Comparison of ENCODE assay signal across 11 cellular contexts in genomic region chr4:103994059-103994458, GRCh38.
DNase-seq lines count a peak whose midpoint lies in the region; ATAC-seq and TF ChIP-seq lines count a peak whose summit lies in the region.
"Had no signal": no experiment of that assay in that cellular context is flagged by ENCODE, and none has a peak within 500 bp of the region (broad histone marks: within the 10 kb centered on the region; RNA-seq: fewer than 3 reads in every experiment).

No MANE protein-coding gene starts in this region.

- H3K9me3 ChIP-seq in H9 (ENCODE audit: control insufficient read depth, low read depth, low read length) (no peaks in the 10 kb centered on the region), Panc1 (ENCODE audit: control insufficient read depth, insufficient read depth, low read depth, low read length) (no peaks in the 10 kb centered on the region), hepatocyte (ENCODE audit: low read depth) (no peaks in the 10 kb centered on the region)

- H2BK15ac ChIP-seq in H9 (ENCODE audit: low read depth, low read length), result no peak overlapping the region

- H3K4me1 Mint-ChIP-seq in H9, result peaks cover 17% of the 10 kb centered on the region in 2 experiments

- no peak overlapping the region for H3K56ac ChIP-seq in H9 (ENCODE audit: insufficient read length, low read depth, low read length)

- H3K36me3 Mint-ChIP-seq in H9 (ENCODE audit: insufficient read depth in 1 of 3, low read depth in 3 of 3), result peaks cover 8 to 18% (median 13%) of the 10 kb centered on the region in 3 experiments

- in situ Hi-C loops in ACHN (cut with HindIII; ENCODE audit: low pct_ligation_motif_present, low pct_unique_long_range_greater_than_20kb, low sequenced_read_pairs), result no loop called here
- in situ Hi-C loops in Panc1 (cut with HindIII; ENCODE audit: low pct_unique_long_range_greater_than_20kb, low sequenced_read_pairs), result no loop called here

- H3K4me3 Mint-ChIP-seq in H9, result no peak overlapping the region
- H3K4me3 Mint-ChIP-seq: activated naive CD4-positive, alpha-beta T cell treated with anti-CD3 and anti-CD28 coated beads for 36 hours; CD4-positive, alpha-beta T cell had no signal

- H4K5ac ChIP-seq in H9 (ENCODE audit: insufficient read length, low read depth, low read length), result no peak overlapping the region

- no peak overlapping the region for H2AFZ ChIP-seq in H9 (ENCODE audit: low read length)
- H2AFZ ChIP-seq in hepatocyte, result no peak overlapping the region

- H3K79me2 ChIP-seq in H9 (ENCODE audit: insufficient read depth, low read length) (no peaks in the 10 kb centered on the region), hepatocyte (no peaks in the 10 kb centered on the region)

- BruUV-seq in Panc1 (replicated peaks; lab: Mats Ljungman, UMichigan), result no TSS peak

- H3K36me3 ChIP-seq in Panc1 (ENCODE audit: control insufficient read depth, insufficient read depth, low read length) (no peaks in the 10 kb centered on the region), hepatocyte (replicated peaks; ENCODE audit: insufficient read depth, low read depth) (no peaks in the 10 kb centered on the region)

- H3K9me2 ChIP-seq in hepatocyte (replicated peaks; ENCODE audit: insufficient read depth), result no peaks in the 10 kb centered on the region

- no peak overlapping the region for H3T11ph ChIP-seq in H9 (ENCODE audit: low read length)

- no peak overlapping the region for H2BK20ac ChIP-seq in H9 (ENCODE audit: low read depth, low read length, poor library complexity, severe bottlenecking)

- intact Hi-C loops in Panc1 (cut with micrococcal nuclease; ENCODE audit: unreplicated experiment), result no loop called here

- H2BK5ac ChIP-seq in H9 (ENCODE audit: insufficient read length, low read length), result no peak overlapping the region

- no peak overlapping the region for H3K14ac ChIP-seq in H9 (ENCODE audit: insufficient read depth, low read length)

- H3K27me3 Mint-ChIP-seq in H9 (ENCODE audit: low read depth), result no peaks in the 10 kb centered on the region
- H3K27me3 Mint-ChIP-seq: CD4-positive, alpha-beta T cell had no signal

- no CpG with 5 or more reads among the region's 1 CpG for WGBS in H9 (ENCODE audit: extremely low coverage, insufficient read length, low lambda C conversion rate)
- WGBS in hepatocyte (ENCODE audit: low lambda C conversion rate, missing lambda C conversion rate), result 0% methylated on average over 1 of the region's 1 CpG

- H3K4me3 ChIP-seq in Panc1 (ENCODE audit: low read depth in 2 of 2, low read length in 2 of 2) (no peak overlapping the region), hepatocyte (no peak overlapping the region)

- ATAC-seq in Panc1 (no peak), HG03095 (IDR thresholded peaks at IDR 0.05; ENCODE audit: unreplicated experiment) (no peak), HG03439 (IDR thresholded peaks at IDR 0.05; ENCODE audit: unreplicated experiment) (no peak)

- H3K27ac ChIP-seq in H9 (ENCODE audit: insufficient read length, low read depth, low read length) (no peak overlapping the region), Panc1 (ENCODE audit: low read length) (no peak overlapping the region), hepatocyte (no peak overlapping the region)

- no peak overlapping the region for H3K23ac ChIP-seq in H9 (ENCODE audit: insufficient read length, low read depth, low read length)

- H3K18ac ChIP-seq in H9 (ENCODE audit: insufficient read length, low read depth, low read length), result no peak overlapping the region

- no peak overlapping the region for H4K91ac ChIP-seq in H9 (ENCODE audit: insufficient read length, low read depth, low read length)

- H2BK12ac ChIP-seq in H9 (ENCODE audit: insufficient read length, low read depth, low read length), result no peak overlapping the region

- H3K4me2 ChIP-seq in H9 (ENCODE audit: insufficient read depth, insufficient read length, low read length) (no peak overlapping the region), hepatocyte (no peak overlapping the region)

- 0 out of 2 replicates have a peak, but pooled peaks cover 2% of the 10 kb centered on the region for H3K4me1 ChIP-seq in H9 (ENCODE audit: insufficient read depth, low read length)
- peaks cover 4% of the 10 kb centered on the region; the same call in 1 of the 2 replicates for H3K4me1 ChIP-seq in Panc1 (ENCODE audit: control insufficient read depth, insufficient read depth, low read length)
- peaks cover 5% of the 10 kb centered on the region for H3K4me1 ChIP-seq in hepatocyte (ENCODE audit: insufficient read depth)

- H3K9me3 Mint-ChIP-seq in H9, result peaks cover 13 to 20% of the 10 kb centered on the region in 2 experiments

- no peak overlapping the region for H4K8ac ChIP-seq in H9 (replicated peaks; ENCODE audit: insufficient read length, low read depth, low read length)

- POLR2A ChIA-PET in Panc1 (lab: Charles Lee), result no interaction called here

- TF ChIP-seq CTCF in H9 (conservative IDR thresholded peaks at IDR 0.05) (peak; percentile 75), Panc1 (IDR thresholded peaks at IDR 0.05) (peak; percentile 40; the same call in 1 of the 2 replicates), hepatocyte (IDR thresholded peaks at IDR 0.05; ENCODE audit: poor library complexity) (peak; percentile 37)

- H3K27me3 ChIP-seq in H9 (ENCODE audit: insufficient read depth, low read length) (no peaks in the 10 kb centered on the region), Panc1 (ENCODE audit: control insufficient read depth, insufficient read depth, low read length) (no peaks in the 10 kb centered on the region), hepatocyte (no peaks in the 10 kb centered on the region)

- DNase-seq in ACHN (peak; percentile 13), H9 (no peak), Panc1 (ENCODE audit: low read depth, low spot score) (no peak), hepatocyte (ENCODE audit: low spot score) (no peak), NOMO-1 treated with DMSO at 0.1 percent for 48 hours (lab: John Stamatoyannopoulos, UW; ENCODE audit: unreplicated experiment) (no peak), NOMO-1 (lab: John Stamatoyannopoulos, UW; ENCODE audit: unreplicated experiment in 2 of 2) (no peak)
- DNase-seq: activated naive CD4-positive, alpha-beta T cell treated with anti-CD3 and anti-CD28 coated beads for 36 hours; CD4-positive, alpha-beta T cell; stimulated activated CD4-positive, alpha-beta T cell treated with anti-CD3 and anti-CD28 coated beads, Interleukin-4, amount 100 ng/mL, for 1 hour had no signal

- no peak overlapping the region for H2AK5ac ChIP-seq in H9 (ENCODE audit: insufficient read length, low read length)

- no peak overlapping the region for H3K27ac Mint-ChIP-seq in H9
- H3K27ac Mint-ChIP-seq: activated naive CD4-positive, alpha-beta T cell treated with anti-CD3 and anti-CD28 coated beads for 36 hours; CD4-positive, alpha-beta T cell had no signal

- no peak overlapping the region for H3K9ac ChIP-seq in H9 (ENCODE audit: extremely low read depth, insufficient read length, low read length)

- H4K20me1 ChIP-seq in H9 (ENCODE audit: control insufficient read depth, insufficient read depth, insufficient read length) (no peaks in the 10 kb centered on the region), hepatocyte (ENCODE audit: insufficient read depth, poor library complexity, severe bottlenecking) (no peaks in the 10 kb centered on the region)

- no peak overlapping the region for H3K4ac ChIP-seq in H9 (ENCODE audit: low read depth, low read length)

- CTCF ChIA-PET in Panc1 (lab: Charles Lee), result no interaction called here

- no peak overlapping the region for H2BK120ac ChIP-seq in H9 (ENCODE audit: low read depth, low read length, poor library complexity, severe bottlenecking)

- no peaks in the 10 kb centered on the region for H3K79me1 ChIP-seq in H9 (ENCODE audit: insufficient read depth, low read depth, low read length, poor library complexity, severe bottlenecking)

- H3K23me2 ChIP-seq in H9 (ENCODE audit: insufficient read length, low read depth, low read length, poor library complexity, severe bottlenecking), result no peaks in the 10 kb centered on the region
